Comparison of ENCODE assay signal across 20 cellular contexts in the genomic region with DNA sequence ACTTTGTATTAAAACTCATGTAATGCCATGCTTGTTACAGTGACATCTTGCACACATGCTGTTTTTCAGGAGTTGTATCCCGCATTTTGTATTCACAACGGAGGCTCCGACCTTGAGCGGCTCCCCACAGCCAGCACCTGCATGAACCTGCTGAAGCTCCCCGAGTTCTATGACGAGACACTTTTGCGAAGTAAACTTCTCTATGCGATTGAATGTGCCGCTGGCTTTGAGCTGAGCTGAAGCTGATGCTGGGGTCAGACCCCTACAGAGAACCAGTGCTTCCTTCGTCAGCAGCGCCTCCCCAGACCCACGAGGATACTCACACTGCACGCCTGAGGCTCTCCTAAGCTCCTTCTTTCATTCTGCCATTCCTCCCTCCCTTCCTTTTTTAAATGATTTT.
"Had no signal": no experiment of that assay in that cellular context is flagged by ENCODE, and none has a peak within 500 bp of the region (broad histone marks: within the 10 kb centered on the region; RNA-seq: fewer than 3 reads in every experiment).

No MANE protein-coding gene starts in this region.

- ATAC-seq: activated CD4-positive, alpha-beta T cell treated with anti-CD3 and anti-CD28 coated beads for 36 hours; activated CD8-positive, alpha-beta T cell treated with anti-CD3 and anti-CD28 coated beads, Interleukin-2, amount 10 ng/mL, durations not matched to agents 7 days and 5 days; PC-3 had no signal

- H3K27me3 Mint-ChIP-seq: activated CD4-positive, alpha-beta T cell treated with anti-CD3 and anti-CD28 coated beads for 36 hours; activated naive CD4-positive, alpha-beta T cell treated with anti-CD3 and anti-CD28 coated beads, Interleukin-2, amount 50 U/mL, for 24 hours had no signal

- H3K4me3 Mint-ChIP-seq: activated CD4-positive, alpha-beta T cell treated with anti-CD3 and anti-CD28 coated beads for 36 hours; activated CD8-positive, alpha-beta T cell treated with anti-CD3 and anti-CD28 coated beads, Interleukin-2, amount 10 ng/mL, durations not matched to agents 7 days and 5 days; activated naive CD4-positive, alpha-beta T cell treated with anti-CD3 and anti-CD28 coated beads, Interleukin-2, amount 50 U/mL, for 24 hours had no signal

- H3K4me1 Mint-ChIP-seq: activated naive CD4-positive, alpha-beta T cell treated with anti-CD3 and anti-CD28 coated beads, Interleukin-2, amount 50 U/mL, for 24 hours had no signal

- H3K27ac Mint-ChIP-seq: activated CD8-positive, alpha-beta T cell treated with anti-CD3 and anti-CD28 coated beads, Interleukin-2, amount 10 ng/mL, durations not matched to agents 7 days and 5 days; activated naive CD4-positive, alpha-beta T cell treated with anti-CD3 and anti-CD28 coated beads, Interleukin-2, amount 50 U/mL, for 24 hours; activated T-helper 2 cell treated with anti-CD3 and anti-CD28 coated beads, Interferon-gamma antibody, Interleukin-2, Interleukin-4, amounts not matched to agents 10 μg/mL and 5 μg/mL and 100 μg/mL, durations not matched to agents 14 hours and 24 hours and 36 hours had no signal

- H3K9me3 Mint-ChIP-seq: activated naive CD4-positive, alpha-beta T cell treated with anti-CD3 and anti-CD28 coated beads, Interleukin-2, amount 50 U/mL, for 24 hours; activated T-helper 2 cell treated with anti-CD3 and anti-CD28 coated beads, Interferon-gamma antibody, Interleukin-2, Interleukin-4, amounts not matched to agents 10 μg/mL and 5 μg/mL and 100 μg/mL, durations not matched to agents 14 hours and 24 hours and 36 hours had no signal

- FAIRE-seq: RCC 7860, TTC549 had no signal

- DNase-seq: activated CD4-positive, alpha-beta T cell treated with anti-CD3 and anti-CD28 coated beads for 36 hours; activated CD8-positive, alpha-beta T cell treated with anti-CD3 and anti-CD28 coated beads, Interleukin-2, amount 10 ng/mL, durations not matched to agents 7 days and 5 days; activated naive CD4-positive, alpha-beta T cell; activated T-cell treated with anti-CD3 and anti-CD28 coated beads, Interleukin-2, amount 50 U/mL, for 48 hours; brain microvascular endothelial cell; KBM-7; NCI-H1048; NCI-H146; NCI-H187 treated with DMSO at 0.1 percent for 48 hours; NCI-H2081 treated with DMSO at 0.1 percent for 48 hours; NCI-H446; NCI-H524; PC-3; SHP77 treated with DMSO at 0.1 percent for 48 hours; T-helper 2 cell; T1000 had no signal
